Comparison of ENCODE assay signal across 22 cellular contexts in genomic region chr2:31134450-31134849, GRCh38. TPM values are rescaled to one million over a fixed set of nuclear protein-coding genes. Genes with fewer than 3 reads are reported as not detected.
"Had no signal": no experiment of that assay in that cellular context is flagged by ENCODE, and none has a peak within 500 bp of the region (broad histone marks: within the 10 kb centered on the region; RNA-seq: fewer than 3 reads in every experiment).

No MANE protein-coding gene starts in this region.

- DNase-seq: activated CD4-positive, alpha-beta memory T cell treated with anti-CD3 and anti-CD28 coated beads for 36 hours; activated CD4-positive, alpha-beta T cell treated with anti-CD3 and anti-CD28 coated beads for 36 hours; activated CD4-positive, alpha-beta T cell treated with anti-CD3 and anti-CD28 coated beads, Interleukin-2, amount 10 ng/mL, durations not matched to agents 24 days and 14 days; activated CD4-positive, CD25-positive, alpha-beta regulatory T cell; activated CD4-positive, CD25-positive, alpha-beta regulatory T cell treated with anti-CD3 and anti-CD28 coated beads, Interleukin-2, amount 50 U/mL, for 72 hours; activated CD8-positive, alpha-beta memory T cell treated with anti-CD3 and anti-CD28 coated beads, Interleukin-2, amount 10 ng/mL, durations not matched to agents 7 days and 5 days; activated CD8-positive, alpha-beta memory T cell treated with anti-CD3 and anti-CD28 coated beads, Interleukin-2, amount 50 U/mL, for 4 hours; activated CD8-positive, alpha-beta T cell treated with anti-CD3 and anti-CD28 coated beads, Interleukin-2, amount 10 ng/mL, durations not matched to agents 7 days and 5 days; activated gamma-delta T cell; activated naive CD4-positive, alpha-beta T cell; activated naive CD4-positive, alpha-beta T cell treated with anti-CD3 and anti-CD28 coated beads, Interleukin-2, amount 10 ng/mL, durations not matched to agents 7 days and 5 days; activated T-cell treated with anti-CD3 and anti-CD28 coated beads, Interleukin-2, amount 50 U/mL, for 1 hour; activated T-cell treated with anti-CD3 and anti-CD28 coated beads, Interleukin-2, amount 50 U/mL, for 72 hours; amniotic stem cell; anterior cingulate cortex; brain microvascular endothelial cell; cortex of kidney; dermis blood vessel endothelial cell; effector CD4-positive, alpha-beta T cell; effector memory CD8-positive, alpha-beta T cell; foreskin fibroblast; T-helper 2 cell had no signal

- H3K27ac ChIP-seq: brain microvascular endothelial cell had no signal

- H3K36me3 ChIP-seq: brain microvascular endothelial cell had no signal

RNA-seq across cellular contexts. Expression of gene GALNT14, which starts 3.8 kb away (rescaled TPM):
- total RNA-seq: activated CD8-positive, alpha-beta T cell treated with anti-CD3 and anti-CD28 coated beads, Interleukin-2, amount 10 ng/mL, durations not matched to agents 7 days and 5 days had no signal
